Comparison of ENCODE assay signal across 16 cellular contexts in the genomic region with DNA sequence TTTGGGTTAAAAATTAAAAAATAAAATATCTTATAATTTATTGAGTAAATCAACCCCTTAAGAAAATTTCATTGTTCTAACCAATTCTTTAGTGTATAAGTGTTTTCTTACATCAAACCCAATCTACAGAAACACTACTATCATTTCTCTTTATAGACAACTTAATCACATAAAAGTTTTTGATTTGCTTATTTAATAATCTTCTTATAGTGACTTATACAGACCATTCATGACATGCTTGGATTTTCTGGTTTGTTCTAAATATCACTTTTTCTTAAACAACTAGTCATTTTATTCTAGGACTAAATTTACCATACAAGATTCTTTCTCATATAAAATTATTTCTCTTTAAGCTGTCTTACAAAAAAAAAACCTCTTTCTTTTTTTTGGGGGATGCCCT.
"Had no signal": no experiment of that assay in that cellular context is flagged by ENCODE, and none has a peak within 500 bp of the region (broad histone marks: within the 10 kb centered on the region; RNA-seq: fewer than 3 reads in every experiment).

No MANE protein-coding gene starts in this region.

- DNase-seq: activated CD4-positive, alpha-beta T cell treated with anti-CD3 and anti-CD28 coated beads, Interleukin-2, amount 10 ng/mL, durations not matched to agents 24 days and 14 days; activated CD4-positive, CD25-positive, alpha-beta regulatory T cell; activated CD8-positive, alpha-beta T cell treated with anti-CD3 and anti-CD28 coated beads for 36 hours; activated naive CD4-positive, alpha-beta T cell treated with Interleukin-2 at 50 U/mL for 16 hours; activated T-cell treated with anti-CD3 and anti-CD28 coated beads, Interleukin-2, amount 50 U/mL, for 24 hours; central memory CD4-positive, alpha-beta T cell; heart left ventricle; immature natural killer cell; left ventricle myocardium superior; right cardiac atrium; transverse colon; uterus had no signal

- H3K36me3 ChIP-seq: gastroesophageal sphincter, heart left ventricle, prostate gland, transverse colon, uterus had no signal

- H3K4me1 ChIP-seq: gastroesophageal sphincter, heart left ventricle, prostate gland, transverse colon, uterus had no signal

- H3K4me3 ChIP-seq: coronary artery, gastroesophageal sphincter, heart left ventricle, prostate gland, skin epidermis, transverse colon, uterus had no signal

- ATAC-seq: activated CD8-positive, alpha-beta T cell treated with anti-CD3 and anti-CD28 coated beads for 36 hours; gastroesophageal sphincter; heart left ventricle; left ventricle myocardium superior; right cardiac atrium had no signal

- H3K9me3 ChIP-seq: gastroesophageal sphincter, prostate gland, uterus had no signal

- H3K27ac ChIP-seq: coronary artery, gastroesophageal sphincter, heart left ventricle, prostate gland, skin epidermis, transverse colon, uterus had no signal
